ENCODE assay signal across 1 cellular context in genomic region chr1:12511128-12511484, GRCh38.
TF ChIP-seq lines count a peak whose summit lies in the region.

No MANE protein-coding gene starts in this region.

TF ChIP-seq in SK-N-SH treated with all-trans-retinoic acid at 6 μM for 48 hours, 23 proteins besides CTCF, POLR2A, EP300 and RAD21 (continued from another document):
- TF ChIP-seq CSRNP3 (CRISPR knock-in tag; IDR thresholded peaks at IDR 0.05): no peak
